In the genomic region with DNA sequence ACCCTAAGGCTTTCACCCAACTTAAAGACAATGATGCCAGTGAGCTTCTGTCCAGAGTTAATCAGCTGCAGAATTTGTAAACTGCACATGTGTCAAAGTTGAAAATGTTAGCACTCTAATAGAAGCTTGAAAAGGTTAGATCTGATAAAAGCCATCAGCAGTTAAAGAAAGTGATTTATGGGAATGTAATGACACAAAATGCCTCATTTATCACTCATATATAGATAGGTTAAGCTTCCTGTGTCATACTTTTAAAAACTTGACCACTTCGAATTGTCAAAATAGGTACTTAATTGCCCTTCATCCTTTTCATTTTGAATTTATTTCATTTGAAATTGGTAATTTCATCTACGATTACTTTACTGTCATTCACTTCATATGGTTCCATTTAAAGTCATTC, we compare ENCODE assay signal across 30 cellular contexts.
"Had no signal": no experiment of that assay in that cellular context is flagged by ENCODE, and none has a peak within 500 bp of the region (broad histone marks: within the 10 kb centered on the region; RNA-seq: fewer than 3 reads in every experiment).

No MANE protein-coding gene starts in this region.

- H3K27ac Mint-ChIP-seq: activated CD4-positive, alpha-beta memory T cell treated with anti-CD3 and anti-CD28 coated beads for 36 hours; activated CD4-positive, alpha-beta T cell treated with anti-CD3 and anti-CD28 coated beads for 36 hours; activated CD4-positive, alpha-beta T cell treated with anti-CD3 and anti-CD28 coated beads, Interleukin-2, amount 10 ng/mL, durations not matched to agents 24 days and 14 days; activated naive CD8-positive, alpha-beta T cell; activated T-cell treated with anti-CD3 and anti-CD28 coated beads, Interleukin-2, amount 50 U/mL, for 24 hours; activated T-cell treated with anti-CD3 and anti-CD28 coated beads, Interleukin-2, amount 50 U/mL, for 72 hours; dendritic cell treated with granulocyte-macrophage colony-stimulating factor and Interleukin-4, amounts not matched to agents 40 ng/mL and 50 ng/mL, for 4 days; endodermal cell; T-helper 2 cell treated with Interferon-gamma antibody and Interleukin-4, amounts not matched to agents 5 μg/mL and 100 μg/mL, for 36 hours had no signal

- H3K27me3 Mint-ChIP-seq: activated CD4-positive, alpha-beta memory T cell treated with anti-CD3 and anti-CD28 coated beads for 36 hours; activated CD4-positive, alpha-beta T cell treated with anti-CD3 and anti-CD28 coated beads for 36 hours; activated CD4-positive, alpha-beta T cell treated with anti-CD3 and anti-CD28 coated beads, Interleukin-2, amount 10 ng/mL, durations not matched to agents 24 days and 14 days; activated naive CD8-positive, alpha-beta T cell; activated T-cell treated with anti-CD3 and anti-CD28 coated beads, Interleukin-2, amount 50 U/mL, for 24 hours; central memory CD8-positive, alpha-beta T cell; dendritic cell treated with granulocyte-macrophage colony-stimulating factor and Interleukin-4, amounts not matched to agents 40 ng/mL and 50 ng/mL, for 4 days had no signal

- H3K4me1 Mint-ChIP-seq: activated CD4-positive, alpha-beta T cell treated with anti-CD3 and anti-CD28 coated beads for 36 hours; activated CD4-positive, alpha-beta T cell treated with anti-CD3 and anti-CD28 coated beads, Interleukin-2, amount 10 ng/mL, durations not matched to agents 24 days and 14 days; central memory CD8-positive, alpha-beta T cell; endodermal cell had no signal

- H3K27me3 ChIP-seq: brain microvascular endothelial cell, dorsolateral prefrontal cortex had no signal

- H3K9me3 Mint-ChIP-seq: activated CD4-positive, alpha-beta memory T cell treated with anti-CD3 and anti-CD28 coated beads for 36 hours; activated CD4-positive, alpha-beta T cell treated with anti-CD3 and anti-CD28 coated beads, Interleukin-2, amount 10 ng/mL, durations not matched to agents 24 days and 14 days; activated T-cell treated with anti-CD3 and anti-CD28 coated beads, Interleukin-2, amount 50 U/mL, for 24 hours; activated T-cell treated with anti-CD3 and anti-CD28 coated beads, Interleukin-2, amount 50 U/mL, for 72 hours; central memory CD8-positive, alpha-beta T cell; dendritic cell treated with granulocyte-macrophage colony-stimulating factor and Interleukin-4, amounts not matched to agents 40 ng/mL and 50 ng/mL, for 4 days; endodermal cell; T-helper 2 cell treated with Interferon-gamma antibody and Interleukin-4, amounts not matched to agents 5 μg/mL and 100 μg/mL, for 36 hours had no signal

- FAIRE-seq: bronchial epithelial cell, frontal cortex had no signal

- H3K27ac ChIP-seq: brain microvascular endothelial cell, coronary artery, dorsolateral prefrontal cortex had no signal

- H3K4me3 Mint-ChIP-seq: activated CD4-positive, alpha-beta memory T cell treated with anti-CD3 and anti-CD28 coated beads for 36 hours; activated CD4-positive, alpha-beta T cell treated with anti-CD3 and anti-CD28 coated beads for 36 hours; activated CD4-positive, alpha-beta T cell treated with anti-CD3 and anti-CD28 coated beads, Interleukin-2, amount 10 ng/mL, durations not matched to agents 24 days and 14 days; activated naive CD8-positive, alpha-beta T cell; activated T-cell treated with anti-CD3 and anti-CD28 coated beads, Interleukin-2, amount 50 U/mL, for 24 hours; activated T-cell treated with anti-CD3 and anti-CD28 coated beads, Interleukin-2, amount 50 U/mL, for 72 hours; central memory CD8-positive, alpha-beta T cell; dendritic cell treated with granulocyte-macrophage colony-stimulating factor and Interleukin-4, amounts not matched to agents 40 ng/mL and 50 ng/mL, for 4 days; endodermal cell; T-helper 2 cell treated with Interferon-gamma antibody and Interleukin-4, amounts not matched to agents 5 μg/mL and 100 μg/mL, for 36 hours had no signal

- H3K36me3 Mint-ChIP-seq: activated CD4-positive, alpha-beta memory T cell treated with anti-CD3 and anti-CD28 coated beads for 36 hours had no signal

- DNase-seq: activated CD4-positive, alpha-beta memory T cell treated with anti-CD3 and anti-CD28 coated beads for 36 hours; activated CD4-positive, alpha-beta T cell treated with anti-CD3 and anti-CD28 coated beads for 36 hours; activated CD4-positive, alpha-beta T cell treated with anti-CD3 and anti-CD28 coated beads, Interleukin-2, amount 10 ng/mL, durations not matched to agents 24 days and 14 days; activated CD4-positive, CD25-positive, alpha-beta regulatory T cell; activated CD4-positive, CD25-positive, alpha-beta regulatory T cell treated with anti-CD3 and anti-CD28 coated beads, Interleukin-2, amount 50 U/mL, for 72 hours; activated CD8-positive, alpha-beta memory T cell treated with anti-CD3 and anti-CD28 coated beads, Interleukin-2, amount 50 U/mL, for 48 hours; activated gamma-delta T cell treated with Interleukin-2 at 50 U/mL for 16 hours; activated naive CD4-positive, alpha-beta T cell treated with anti-CD3 and anti-CD28 coated beads, Interleukin-2, amount 50 U/mL, for 16 hours; activated naive CD4-positive, alpha-beta T cell treated with Interleukin-2 at 50 U/mL for 16 hours; activated T-cell treated with anti-CD3 and anti-CD28 coated beads for 4 hours; activated T-cell treated with anti-CD3 and anti-CD28 coated beads, Interleukin-2, amount 50 U/mL, for 24 hours; activated T-cell treated with anti-CD3 and anti-CD28 coated beads, Interleukin-2, amount 50 U/mL, for 72 hours; amniotic stem cell; anterior cingulate cortex; brain microvascular endothelial cell; dorsolateral prefrontal cortex; effector memory CD4-positive, alpha-beta T cell; endodermal cell; foreskin fibroblast; head of caudate nucleus; hippocampal formation; T1000 had no signal

- ATAC-seq: activated CD4-positive, alpha-beta T cell treated with anti-CD3 and anti-CD28 coated beads for 36 hours; activated T-cell treated with anti-CD3 and anti-CD28 coated beads, Interleukin-2, amount 50 U/mL, for 72 hours; esophagus mucosa had no signal

- H3K4me3 ChIP-seq: coronary artery, dorsolateral prefrontal cortex had no signal

- H3K36me3 ChIP-seq: brain microvascular endothelial cell had no signal
